ENCODE assay signal across 2 cellular contexts in the genomic region with DNA sequence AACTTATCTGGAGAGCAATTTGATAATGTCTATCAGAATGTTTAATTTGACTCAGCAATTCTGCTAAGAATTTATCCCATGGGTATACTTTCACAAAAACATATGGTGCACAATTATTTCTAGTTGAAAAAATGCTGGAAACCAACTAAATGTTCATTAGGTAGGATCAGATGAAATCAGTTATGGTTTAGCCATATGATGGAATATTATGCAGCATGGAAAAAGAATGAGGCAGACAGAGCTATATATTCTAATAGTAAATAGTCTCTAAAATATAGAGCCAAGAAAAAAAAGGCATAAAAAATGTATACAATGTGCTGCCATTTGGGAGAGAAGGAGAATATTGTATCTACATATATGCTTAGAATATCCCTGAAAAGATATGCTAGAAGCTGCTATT.
TF ChIP-seq lines count a peak whose summit lies in the region.

No MANE protein-coding gene starts in this region.

TF ChIP-seq in A549, 52 proteins besides CTCF, POLR2A, EP300 and RAD21:
- TF ChIP-seq JUN (IDR thresholded peaks at IDR 0.05) (no peak), MAFK (IDR thresholded peaks at IDR 0.05; ENCODE audit: partially characterized antibody) (peak; percentile 10), MYC (IDR thresholded peaks at IDR 0.05; ENCODE audit: borderline replicate concordance, low read length) (no peak)
TF ChIP-seq in A549: peak in this region for 1.

TF ChIP-seq in K562, 482 proteins besides CTCF, POLR2A, EP300 and RAD21:
- TF ChIP-seq RBM25 (IDR thresholded peaks at IDR 0.05; ENCODE audit: low read depth, low read length, severe bottlenecking) (peak; percentile 44), ZNF146 (CRISPR knock-in tag; IDR thresholded peaks at IDR 0.05; ENCODE audit: unreplicated experiment) (peak; percentile 57), ETV5 (CRISPR knock-in tag; IDR thresholded peaks at IDR 0.05; ENCODE audit: low read depth) (no peak)
